Comparison of ENCODE assay signal across 1 cellular context in the genomic region with DNA sequence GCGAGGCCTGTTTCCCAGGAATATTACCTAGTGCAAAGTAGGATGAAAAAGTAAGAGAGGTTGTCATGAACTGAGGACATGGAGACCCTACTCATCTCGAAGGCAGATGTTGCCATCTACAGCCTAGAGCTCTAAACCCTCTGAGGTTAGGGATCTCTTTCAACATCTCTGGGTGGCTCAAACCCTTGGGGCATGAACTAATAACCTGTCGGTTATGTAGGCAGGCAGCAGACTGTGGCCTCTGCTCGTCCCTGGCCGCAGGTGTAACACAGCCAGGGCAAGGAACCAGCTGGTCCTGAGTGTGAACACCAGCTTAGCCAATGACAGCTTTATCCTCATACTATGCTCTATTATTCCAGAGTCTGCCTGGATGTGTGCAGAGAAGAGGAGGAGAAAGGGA.
TF ChIP-seq lines count a peak whose summit lies in the region.

No MANE protein-coding gene starts in this region.

TF ChIP-seq in GM23338, 12 proteins besides CTCF, POLR2A, EP300 and RAD21 (continued from another document):
- TF ChIP-seq ZNF462 (CRISPR knock-in tag; IDR thresholded peaks at IDR 0.05) (no peak), REST (IDR thresholded peaks at IDR 0.05; ENCODE audit: unreplicated experiment) (no peak)
